ENCODE assay signal across 15 cellular contexts in the genomic region with DNA sequence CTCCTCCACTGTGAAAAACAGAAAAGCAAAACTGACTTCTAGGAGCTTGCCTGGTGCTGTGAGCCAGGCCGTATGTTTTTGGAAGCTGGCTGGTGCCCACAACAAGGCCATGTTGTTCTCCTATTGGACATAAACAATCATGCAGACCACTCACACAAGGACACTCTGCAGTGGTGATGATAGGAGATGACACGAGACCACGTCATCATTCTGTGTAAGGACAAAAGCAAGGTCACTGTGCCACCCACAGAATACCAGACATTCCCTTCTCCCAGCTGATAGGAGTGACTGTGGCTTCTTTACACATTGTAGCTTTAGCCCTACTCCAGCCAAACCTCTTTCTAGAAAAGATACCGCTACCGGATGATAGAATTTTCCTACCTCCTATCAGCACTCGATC. TPM values are rescaled to one million over a fixed set of nuclear protein-coding genes. Genes with fewer than 3 reads are reported as not detected.
DNase-seq lines count a peak whose midpoint lies in the region; ATAC-seq and TF ChIP-seq lines count a peak whose summit lies in the region.
"Had no signal": no experiment of that assay in that cellular context is flagged by ENCODE, and none has a peak within 500 bp of the region (broad histone marks: within the 10 kb centered on the region; RNA-seq: fewer than 3 reads in every experiment).

No MANE protein-coding gene starts in this region.

- intact Hi-C loops in CD8-positive, alpha-beta T cell (cut with DNase I, micrococcal nuclease): loop anchor here in 1 of 2 experiments (10.0 kb wide), 1 partner anchor 191 kb away; the partner anchor contains the start of gene ZKSCAN2
- intact Hi-C loops in posterior vena cava (cut with DNase I): no loop called here

- peak overlapping the region; percentile 84 for H3K27ac Mint-ChIP-seq in CD8-positive, alpha-beta T cell
- peak overlapping the region; percentile 49 to 89 for H3K27ac Mint-ChIP-seq in effector memory CD8-positive, alpha-beta T cell
- H3K27ac Mint-ChIP-seq in naive B cell: peak overlapping the region in 5 of 6 donors; percentile 84 to 90 (median 85)

- H3K27me3 Mint-ChIP-seq in CD8-positive, alpha-beta T cell (ENCODE audit: low read depth): no peaks in the 10 kb centered on the region
- H3K27me3 Mint-ChIP-seq in effector memory CD8-positive, alpha-beta T cell: no peaks in the 10 kb centered on the region
- no peaks in the 10 kb centered on the region for H3K27me3 Mint-ChIP-seq in naive B cell

- no peaks in the 10 kb centered on the region for H3K9me3 Mint-ChIP-seq in CD8-positive, alpha-beta T cell
- no peaks in the 10 kb centered on the region for H3K9me3 Mint-ChIP-seq in effector memory CD8-positive, alpha-beta T cell
- no peaks in the 10 kb centered on the region for H3K9me3 Mint-ChIP-seq in naive B cell
- H3K9me3 Mint-ChIP-seq: stimulated activated naive CD8-positive, alpha-beta T cell treated with anti-CD3 and anti-CD28 coated beads, Interleukin-15, Interleukin-2, amounts not matched to agents 100 ng/mL and 50 ng/mL, for 24 hours had no signal

- DNase-seq in CD8-positive, alpha-beta T cell: no peak
- DNase-seq in SJCRH30 (peak in 1 of 2 experiments; percentile 10), naive B cell (no peak), NCI-H1436 treated with DMSO at 0.1 percent for 48 hours (lab: John Stamatoyannopoulos, UW) (no peak), posterior vena cava (ENCODE audit: low spot score) (no peak)
- no peak for DNase-seq in effector memory CD8-positive, alpha-beta T cell
- DNase-seq: activated CD4-positive, CD25-positive, alpha-beta regulatory T cell treated with anti-CD3 and anti-CD28 coated beads, Interleukin-2, amount 50 U/mL, for 72 hours; activated gamma-delta T cell treated with Interleukin-2 at 50 U/mL for 16 hours; glutamatergic neuron; NCI-H1105; NCI-H526 had no signal

- H3K36me3 ChIP-seq in CD8-positive, alpha-beta T cell (ENCODE audit: insufficient read depth, low read length): no peaks in the 10 kb centered on the region
- H3K36me3 ChIP-seq in SJCRH30: no peaks in the 10 kb centered on the region

- no peaks in the 10 kb centered on the region for H3K9me3 ChIP-seq in CD8-positive, alpha-beta T cell (ENCODE audit: low read length)
- H3K9me3 ChIP-seq in SJCRH30 (replicated peaks): no peaks in the 10 kb centered on the region

- no peak overlapping the region for H3K27ac ChIP-seq in CD8-positive, alpha-beta T cell (ENCODE audit: low read depth, low read length)
- peak overlapping the region; percentile 42; the same call in 1 of the 2 replicates for H3K27ac ChIP-seq in SJCRH30

- no peaks in the 10 kb centered on the region for H3K27me3 ChIP-seq in CD8-positive, alpha-beta T cell (ENCODE audit: insufficient read depth, low read length)
- no peaks in the 10 kb centered on the region for H3K27me3 ChIP-seq in SJCRH30

- H3K4me3 ChIP-seq in CD8-positive, alpha-beta T cell (ENCODE audit: low read depth, low read length): no peak overlapping the region
- no peak overlapping the region for H3K4me3 ChIP-seq in SJCRH30
- H3K4me3 ChIP-seq: lung had no signal

- no peak for ATAC-seq in CD8-positive, alpha-beta T cell
- ATAC-seq in effector memory CD8-positive, alpha-beta T cell (replicated peaks): no peak
- no peak for ATAC-seq in naive B cell (ENCODE audit: low read depth in 2 of 2)
- ATAC-seq in HG02623 (IDR thresholded peaks at IDR 0.05; ENCODE audit: unreplicated experiment): no peak
- no peak for ATAC-seq in HG02981 (IDR thresholded peaks at IDR 0.05; ENCODE audit: unreplicated experiment)

- peaks cover 62% of the 10 kb centered on the region for H3K4me1 ChIP-seq in CD8-positive, alpha-beta T cell (ENCODE audit: insufficient read depth, low read length)
- peaks cover 13% of the 10 kb centered on the region for H3K4me1 ChIP-seq in SJCRH30

- CTCF ChIA-PET in CD8-positive, alpha-beta T cell (lab: Charles Lee): interaction anchor here (0.8 to 5.4 kb wide), 2 partner anchors 43 to 161 kb away, joined by 3 to 62 read pairs; no protein-coding TSS in a partner anchor

- H3K4me1 Mint-ChIP-seq in CD8-positive, alpha-beta T cell (ENCODE audit: low read depth): peaks cover 76% of the 10 kb centered on the region
- peaks cover 30 to 45% of the 10 kb centered on the region in 2 donors for H3K4me1 Mint-ChIP-seq in effector memory CD8-positive, alpha-beta T cell (ENCODE audit: low read depth in 2 of 2)
- H3K4me1 Mint-ChIP-seq in naive B cell: peaks cover 37 to 80% (median 70%) of the 10 kb centered on the region in 3 donors

- POLR2A ChIA-PET in CD8-positive, alpha-beta T cell (lab: Charles Lee): interaction anchor here (0.8 kb wide), 1 partner anchor 14 kb away, joined by 5 read pairs; no protein-coding TSS in a partner anchor

- TF ChIP-seq CTCF in CD8-positive, alpha-beta T cell (IDR thresholded peaks at IDR 0.05): no peak

- H3K36me3 Mint-ChIP-seq in CD8-positive, alpha-beta T cell: peaks cover 5% of the 10 kb centered on the region
- no peaks in the 10 kb centered on the region for H3K36me3 Mint-ChIP-seq in effector memory CD8-positive, alpha-beta T cell (ENCODE audit: insufficient read depth)
- no peaks in the 10 kb centered on the region for H3K36me3 Mint-ChIP-seq in naive B cell

- peak overlapping the region; percentile 33 for H3K4me3 Mint-ChIP-seq in CD8-positive, alpha-beta T cell
- peak overlapping the region in 1 of 2 donors; percentile 8 for H3K4me3 Mint-ChIP-seq in effector memory CD8-positive, alpha-beta T cell
- peak overlapping the region in 5 of 8 donors; percentile 13 to 47 (median 45) for H3K4me3 Mint-ChIP-seq in naive B cell
- H3K4me3 Mint-ChIP-seq: stimulated activated naive CD8-positive, alpha-beta T cell treated with anti-CD3 and anti-CD28 coated beads, Interleukin-15, Interleukin-2, amounts not matched to agents 100 ng/mL and 50 ng/mL, for 24 hours had no signal

RNA-seq across cellular contexts. Expression of gene LCMT1, which starts 47.7 kb away (rescaled TPM):
- total RNA-seq in CD8-positive, alpha-beta T cell: 10 to 100 TPM; 20.9 to 28.6 TPM
- 31.7 and 34.7 TPM in 2 replicates for total RNA-seq in SJCRH30 (2014; rRNA removed; shearing (Covaris generic))
- polyA plus RNA-seq in naive B cell (ENCODE audit: low read depth in 6 of 6): 10 to 100 TPM; 20.2 to 42.5 (median 34.8) TPM
- total RNA-seq in posterior vena cava: 10 to 100 TPM; 23.2 to 26.5 TPM

RNA-seq across cellular contexts. Expression of gene ARHGAP17, which starts 48.7 kb away (rescaled TPM):
- total RNA-seq in CD8-positive, alpha-beta T cell: 10 to 100 TPM; 53.8 to 62.8 TPM
- 24.6 and 25.0 TPM in 2 replicates for total RNA-seq in SJCRH30 (2014; rRNA removed; shearing (Covaris generic))
- polyA plus RNA-seq in naive B cell (ENCODE audit: low read depth in 6 of 6): 100 to 1,000 TPM in 4 of 6 donors, 10 to 100 TPM in 2; 90.5 to 200 (median 115) TPM
- total RNA-seq in posterior vena cava: 10 to 100 TPM; 71.1 to 81.2 TPM
